5 cellular contexts compared by ENCODE assay signal in genomic region chr22:46397514-46397913, GRCh38.
"Had no signal": no experiment of that assay in that cellular context is flagged by ENCODE, and none has a peak within 500 bp of the region (broad histone marks: within the 10 kb centered on the region; RNA-seq: fewer than 3 reads in every experiment).

No MANE protein-coding gene starts in this region.

- H3K27ac ChIP-seq: HL-60 had no signal

- ATAC-seq: HepG2, K562 had no signal

- H3K27me3 Mint-ChIP-seq: IgD-negative memory B cell had no signal

- H3K9me3 Mint-ChIP-seq: IgD-negative memory B cell had no signal

- H3K4me3 Mint-ChIP-seq: IgD-negative memory B cell had no signal

- DNase-seq: IMR-90 had no signal

- H3K27ac Mint-ChIP-seq: IgD-negative memory B cell had no signal

- H3K4me3 ChIP-seq: K562 had no signal

- H3K4me1 Mint-ChIP-seq: IgD-negative memory B cell had no signal
